In the genomic region with DNA sequence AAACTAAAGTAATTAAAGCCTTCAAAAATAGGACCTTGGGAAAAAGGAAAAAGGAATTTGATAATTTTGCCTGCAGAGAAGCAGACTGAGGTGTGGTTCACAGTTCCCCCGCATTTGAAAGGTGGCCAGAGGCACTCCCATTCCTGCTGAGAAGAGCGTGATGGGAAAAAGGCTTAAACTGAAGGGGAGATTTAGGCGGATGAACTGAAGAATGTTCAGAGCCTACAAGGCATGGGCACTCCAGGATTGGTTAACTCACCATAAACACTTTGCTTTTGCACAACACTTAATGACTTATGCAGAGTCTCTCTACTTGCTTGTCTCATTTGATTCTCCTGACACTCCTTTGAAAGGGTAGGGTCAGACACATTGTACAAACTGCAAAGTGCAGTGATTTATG, we compare ENCODE assay signal across 18 cellular contexts.
DNase-seq lines count a peak whose midpoint lies in the region; ATAC-seq, FAIRE-seq and TF ChIP-seq lines count a peak whose summit lies in the region.
"Had no signal": no experiment of that assay in that cellular context is flagged by ENCODE, and none has a peak within 500 bp of the region (broad histone marks: within the 10 kb centered on the region; RNA-seq: fewer than 3 reads in every experiment).

No MANE protein-coding gene starts in this region.

- H2BK120ac ChIP-seq in IMR-90 (ENCODE audit: low read depth, low read length) = no peak overlapping the region

- H3K4me1 ChIP-seq in IMR-90 (ENCODE audit: control insufficient read depth, insufficient read depth, low read length) (no peaks in the 10 kb centered on the region), K562 (replicated peaks in 1 of 2; ENCODE audit: control insufficient read depth in 2 of 2, insufficient read depth in 2 of 2, low read length in 2 of 2) (peaks cover 0 to 15% of the 10 kb centered on the region in 2 experiments; a peak in 3 of 5 replicates)
- H3K4me1 ChIP-seq in CD8-positive, alpha-beta T cell (ENCODE audit: insufficient read depth, low read length) = peaks cover 27% of the 10 kb centered on the region

- ATAC-seq in IMR-90 (ENCODE audit: low read depth) (peak; percentile 24; the same call in 1 of the 2 replicates), K562 (peak; percentile 29; the same call in 2 of the 3 replicates), esophagus mucosa (peak; percentile 83), omental fat pad (ENCODE audit: low FRiP score) (peak; percentile 88), HG02571 (IDR thresholded peaks at IDR 0.05; ENCODE audit: unreplicated experiment) (no peak)
- no peak for ATAC-seq in CD8-positive, alpha-beta T cell
- ATAC-seq: Panc1 had no signal

- H3K9me3 Mint-ChIP-seq in CD8-positive, alpha-beta T cell = peaks cover 2% of the 10 kb centered on the region

- H3K56ac ChIP-seq in IMR-90 (ENCODE audit: extremely low read depth, insufficient read depth, low read length) = no peak overlapping the region

- no peak overlapping the region for H2BK15ac ChIP-seq in IMR-90 (ENCODE audit: low read depth, low read length)

- no peaks in the 10 kb centered on the region for H3K79me2 ChIP-seq in K562 (ENCODE audit: control insufficient read depth, insufficient read depth, low read length)

- peaks cover 35% of the 10 kb centered on the region for H3K4me1 Mint-ChIP-seq in CD8-positive, alpha-beta T cell (ENCODE audit: low read depth)

- H3K27me3 ChIP-seq in IMR-90 (ENCODE audit: control insufficient read depth, insufficient read depth, low read length) (no peaks in the 10 kb centered on the region), K562 (ENCODE audit: control insufficient read depth in 2 of 2, insufficient read depth in 2 of 2, low read length in 2 of 2) (no peaks in the 10 kb centered on the region)
- no peaks in the 10 kb centered on the region for H3K27me3 ChIP-seq in CD8-positive, alpha-beta T cell (ENCODE audit: insufficient read depth, low read length)

- H2AFZ ChIP-seq in IMR-90 (replicated peaks; ENCODE audit: low read length, poor library complexity) (peak overlapping the region; percentile 13), K562 (ENCODE audit: low read depth, low read length) (0 out of 2 replicates have a peak overlapping the region, but pooled peaks have one; percentile 10)

- TF ChIP-seq RAD21 in IMR-90 (IDR thresholded peaks at IDR 0.05; ENCODE audit: low read length) = no peak
- no peak for TF ChIP-seq RAD21 in K562 (CRISPR knock-in tag; conservative IDR thresholded peaks at IDR 0.05 in 1 of 2, IDR thresholded peaks at IDR 0.05 in 1 of 2)

- no peak for DNase-seq in IMR-90
- DNase-seq in K562 (ENCODE audit: extremely low read depth in 1 of 4, low spot score in 3 of 4) = no peak
- DNase-seq in omental fat pad (ENCODE audit: low spot score) = no peak
- DNase-seq in NCI-H187 treated with DMSO at 0.1 percent for 48 hours (lab: John Stamatoyannopoulos, UW) = no peak
- DNase-seq in KG1 (lab: John Stamatoyannopoulos, UW) = no peak
- DNase-seq in CD8-positive, alpha-beta T cell = no peak
- DNase-seq: Calu3; CD4-positive, alpha-beta memory T cell; GF-D8; GOT3; NCI-H1694 treated with DMSO at 0.1 percent for 48 hours; NCI-H2107; NCI-H345; NCI-H524 treated with DMSO at 0.1 percent for 48 hours had no signal

- no peak overlapping the region for H4K8ac ChIP-seq in IMR-90 (ENCODE audit: low read depth in 2 of 2, low read length in 2 of 2)

- H3K4ac ChIP-seq in IMR-90 (ENCODE audit: low read depth, low read length) = no peak overlapping the region

- no peaks in the 10 kb centered on the region for H3K27me3 Mint-ChIP-seq in CD8-positive, alpha-beta T cell (ENCODE audit: low read depth)
- H3K27me3 Mint-ChIP-seq: CD4-positive, alpha-beta memory T cell had no signal

- no peak overlapping the region for H3K9ac ChIP-seq in IMR-90 (ENCODE audit: low read depth, low read length)
- no peak overlapping the region for H3K9ac ChIP-seq in K562 (ENCODE audit: insufficient read depth in 1 of 2, low read depth in 2 of 2, low read length in 2 of 2)

- in situ Hi-C loops in IMR-90 (cut with MboI; ENCODE audit: low sequenced_read_pairs) = no loop called here
- in situ Hi-C loops in K562 (cut with MboI) = no loop called here

- H3K4me2 ChIP-seq in IMR-90 (ENCODE audit: low read depth, low read length) (no peak overlapping the region), K562 (ENCODE audit: insufficient read depth, low read length) (no peak overlapping the region)

- H3K36me3 Mint-ChIP-seq in CD8-positive, alpha-beta T cell = no peaks in the 10 kb centered on the region
- H3K36me3 Mint-ChIP-seq: CD4-positive, alpha-beta memory T cell had no signal

- H3K18ac ChIP-seq in IMR-90 (ENCODE audit: low read depth, low read length) = no peak overlapping the region

- POLR2A ChIA-PET in IMR-90 (lab: Charles Lee; ENCODE audit: unreplicated experiment) = no interaction called here
- POLR2A ChIA-PET in K562 (lab: Yijun Ruan, JAX) = interaction anchor here (0.9 kb wide), 1 partner anchor 9 kb away, joined by 3 read pairs; no protein-coding TSS in a partner anchor
- POLR2A ChIA-PET in CD8-positive, alpha-beta T cell (lab: Charles Lee) = no interaction called here

- no peak overlapping the region for H3K27ac ChIP-seq in IMR-90 (ENCODE audit: insufficient read depth, low read length)
- H3K27ac ChIP-seq in K562 (ENCODE audit: extremely low read depth, low read depth, low read length) = no peak overlapping the region
- H3K27ac ChIP-seq in CD8-positive, alpha-beta T cell (ENCODE audit: low read depth, low read length) = no peak overlapping the region

- TF ChIP-seq EP300 in K562 (IDR thresholded peaks at IDR 0.05; ENCODE audit: low read length) = no peak

- intact Hi-C loops in IMR-90 (cut with micrococcal nuclease) = no loop called here
- intact Hi-C loops in K562 (cut with micrococcal nuclease) = no loop called here
- intact Hi-C loops in CD8-positive, alpha-beta T cell (cut with DNase I, micrococcal nuclease) = no loop called here

- no peaks in the 10 kb centered on the region for H3K36me3 ChIP-seq in IMR-90 (ENCODE audit: control insufficient read depth, insufficient read depth, low read length)
- no peaks in the 10 kb centered on the region for H3K36me3 ChIP-seq in K562 (ENCODE audit: control insufficient read depth, insufficient read depth, low read length)
- H3K36me3 ChIP-seq in CD8-positive, alpha-beta T cell (ENCODE audit: insufficient read depth, low read length) = no peaks in the 10 kb centered on the region

- no peak overlapping the region for H3K4me3 Mint-ChIP-seq in CD8-positive, alpha-beta T cell
- H3K4me3 Mint-ChIP-seq: CD4-positive, alpha-beta memory T cell had no signal

- BruUV-seq in IMR-90 (replicated peaks; lab: Mats Ljungman, UMichigan) = no TSS peak
- BruUV-seq in K562 (replicated peaks; lab: Mats Ljungman, UMichigan) = no TSS peak

- CTCF ChIA-PET in IMR-90 (lab: Yijun Ruan, JAX) = no interaction called here
- CTCF ChIA-PET in K562 (lab: Yijun Ruan, JAX; ENCODE audit: low intra/inter-chr PET ratio) = interaction anchor here (0.7 kb wide), 1 partner anchor 12 kb away, joined by 3 read pairs; no protein-coding TSS in a partner anchor
- CTCF ChIA-PET in CD8-positive, alpha-beta T cell (lab: Charles Lee) = no interaction called here

- H3K9me3 ChIP-seq in IMR-90 (ENCODE audit: control insufficient read depth, insufficient read depth, low read length) (no peaks in the 10 kb centered on the region), K562 (replicated peaks; ENCODE audit: control insufficient read depth, insufficient read depth, low read depth, low read length) (no peaks in the 10 kb centered on the region)
- no peaks in the 10 kb centered on the region for H3K9me3 ChIP-seq in CD8-positive, alpha-beta T cell (ENCODE audit: low read length)

- H2AK5ac ChIP-seq in IMR-90 (ENCODE audit: low read depth, low read length) = no peak overlapping the region

- no peaks in the 10 kb centered on the region for H4K20me1 ChIP-seq in IMR-90 (ENCODE audit: insufficient read depth, low read length)
- H4K20me1 ChIP-seq in K562 (replicated peaks; ENCODE audit: control insufficient read depth, insufficient read depth, low read length) = no peaks in the 10 kb centered on the region

- no peak for FAIRE-seq in K562 (lab: Jason Lieb, UNC)
- FAIRE-seq: A204.1 had no signal

- no peak overlapping the region for H2AK9ac ChIP-seq in IMR-90 (replicated peaks; ENCODE audit: low read depth, low read length, poor library complexity)

- H3K4me3 ChIP-seq in IMR-90 (ENCODE audit: insufficient read depth, low read depth, low read length) (no peak overlapping the region), K562 (no peak overlapping the region)
- no peak overlapping the region for H3K4me3 ChIP-seq in CD8-positive, alpha-beta T cell (ENCODE audit: low read depth, low read length)

- no peak for TF ChIP-seq CTCF in IMR-90 (conservative IDR thresholded peaks at IDR 0.05; ENCODE audit: low read depth, low read length)
- no peak for TF ChIP-seq CTCF in K562 (IDR thresholded peaks at IDR 0.05 in 2 of 3, conservative IDR thresholded peaks at IDR 0.05 in 1 of 3; ENCODE audit: insufficient read depth in 2 of 3, low read depth in 1 of 3, low read length in 3 of 3)
- no peak for TF ChIP-seq CTCF in omental fat pad (IDR thresholded peaks at IDR 0.05)
- no peak for TF ChIP-seq CTCF in CD8-positive, alpha-beta T cell (IDR thresholded peaks at IDR 0.05)

- TF ChIP-seq POLR2A in IMR-90 (IDR thresholded peaks at IDR 0.05; ENCODE audit: low read depth, low read length) (no peak), K562 (conservative IDR thresholded peaks at IDR 0.05) (no peak)

- no CpG with 5 or more reads among the region's 3 CpGs for WGBS in IMR-90 (ENCODE audit: extremely low coverage in 2 of 2, insufficient read length in 1 of 2), 2 experiments
- 39% methylated on average over 3 of the region's 3 CpGs for WGBS in K562 (ENCODE audit: insufficient coverage, low coverage, missing lambda C conversion rate)

- no peak overlapping the region for H3K27ac Mint-ChIP-seq in CD8-positive, alpha-beta T cell
- H3K27ac Mint-ChIP-seq: CD4-positive, alpha-beta memory T cell had no signal

- H3K14ac ChIP-seq in IMR-90 (replicated peaks; ENCODE audit: low read depth, low read length) = no peak overlapping the region

- no peak overlapping the region for H4K5ac ChIP-seq in IMR-90 (ENCODE audit: low read depth, low read length)

- H3K79me1 ChIP-seq in IMR-90 (ENCODE audit: low read depth in 1 of 2, low read length in 2 of 2) = no peaks in the 10 kb centered on the region

- H2BK5ac ChIP-seq in IMR-90 (ENCODE audit: low read depth, low read length, poor library complexity, severe bottlenecking) = no peak overlapping the region

- no peak overlapping the region for H2BK20ac ChIP-seq in IMR-90 (ENCODE audit: low read depth, low read length)

- no peak overlapping the region for H4K91ac ChIP-seq in IMR-90 (ENCODE audit: insufficient read depth, low read depth, low read length)

- dilution Hi-C loops in IMR-90 (cut with HindIII; ENCODE audit: low sequenced_read_pairs, unreplicated experiment) = no loop called here

- no peak overlapping the region; the same call in 1 of the 2 replicates for H3K23ac ChIP-seq in IMR-90 (ENCODE audit: low read depth, low read length)

- no peaks in the 10 kb centered on the region for H3K9me1 ChIP-seq in IMR-90 (ENCODE audit: insufficient read depth, low read length)
- no peaks in the 10 kb centered on the region for H3K9me1 ChIP-seq in K562 (ENCODE audit: control insufficient read depth, insufficient read depth, low read length)

TF ChIP-seq in IMR-90, 13 proteins besides CTCF, POLR2A, EP300 and RAD21 (continues in another document):
- TF ChIP-seq RCOR1 (IDR thresholded peaks at IDR 0.05; ENCODE audit: insufficient replicate concordance, low read length) = no peak

TF ChIP-seq in K562, 482 proteins besides CTCF, POLR2A, EP300 and RAD21 (continues in another document):
- TF ChIP-seq PYGO2 (tag; IDR thresholded peaks at IDR 0.05) = no peak

Comparison
In these comparisons a context has a peak if more than half of its experiments do, and no peak if none do; other contexts are left out.
1. ATAC-seq: peak in IMR-90 (single experiment), K562 (single experiment), esophagus mucosa (single experiment) and omental fat pad (single experiment); none in CD8-positive, alpha-beta T cell (single experiment) and HG02571 (single experiment).